In the genomic region with DNA sequence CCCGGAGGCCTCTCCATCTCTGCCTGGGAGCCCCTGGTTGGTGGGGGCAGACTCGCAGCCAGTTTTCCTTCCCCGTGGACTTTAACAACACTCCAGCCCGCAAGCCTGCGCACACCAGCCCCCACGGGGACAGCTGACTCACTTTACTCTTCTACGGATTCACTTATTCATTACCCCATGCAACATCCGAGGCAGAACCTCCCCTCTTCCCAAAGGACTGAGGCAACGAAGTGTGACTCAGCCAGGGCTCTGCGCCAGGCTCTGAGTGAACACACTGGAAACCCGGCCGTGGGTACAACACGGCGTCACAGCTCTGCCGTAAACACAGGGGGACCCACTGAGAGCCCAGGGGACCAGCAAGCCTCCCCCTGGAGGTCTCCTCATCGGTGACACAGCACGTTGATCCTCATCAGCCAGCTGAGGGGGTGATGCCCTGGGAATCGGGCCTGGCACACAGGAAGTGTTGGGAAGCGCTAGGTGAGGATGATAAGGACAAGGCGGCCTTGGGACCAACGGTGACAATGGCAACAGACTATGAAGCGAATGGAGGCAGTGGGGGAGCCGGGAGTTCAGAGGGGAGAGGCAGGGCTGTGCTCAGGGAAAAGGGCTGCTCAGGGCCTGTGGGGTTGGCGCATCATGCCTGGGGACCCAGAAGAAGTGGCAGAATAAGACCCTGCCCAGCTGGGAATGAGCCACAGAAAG, we compare ENCODE assay signal across 8 cellular contexts. TPM values are rescaled to one million over a fixed set of nuclear protein-coding genes. Genes with fewer than 3 reads are reported as not detected.
DNase-seq lines count a peak whose midpoint lies in the region; ATAC-seq, FAIRE-seq and TF ChIP-seq lines count a peak whose summit lies in the region.

No MANE protein-coding gene starts in this region.

- TF ChIP-seq RAD21 in GM12878 (IDR thresholded peaks at IDR 0.05; ENCODE audit: insufficient read depth, low read depth, low read length), result no peak

- H3K9ac ChIP-seq in GM12878 (ENCODE audit: control insufficient read depth, insufficient read depth, low read length), result peak overlapping the region; percentile 70

- 8% methylated on average over 24 of the region's 24 CpGs for whole genome bisulfite sequencing in GM12878 (ENCODE audit: insufficient coverage, insufficient replicate concordance, low lambda C conversion rate, missing lambda C conversion rate)

- in situ Hi-C loops in GM18951 (cut with MboI; ENCODE audit: low sequenced_read_pairs, unreplicated experiment), result no loop called here
- in situ Hi-C loops in GM12878 (cut with MboI), result loop anchor here (10.0 to 25.0 kb wide), 2 partner anchors 648 to 959 kb away; a partner anchor contains a TSS

- H3K36me3 ChIP-seq in Peyer's patch (peaks cover 0 to 4% (median 0%) of the 10 kb centered on the region in 3 donors), GM12878 (ENCODE audit: control insufficient read depth in 2 of 2, insufficient read depth in 2 of 2, low read length in 1 of 2) (peaks cover 2 to 7% of the 10 kb centered on the region in 2 experiments; a peak in 3 of 4 replicates)

- H3K4me2 ChIP-seq in GM12878 (ENCODE audit: control insufficient read depth, insufficient read depth), result peak overlapping the region; percentile 83

- H2AFZ ChIP-seq in GM12878 (ENCODE audit: control insufficient read depth, low read depth, low read length), result no peak overlapping the region

- FAIRE-seq in GM12878 (lab: Jason Lieb, UNC), result no peak

- no peak for TF ChIP-seq EP300 in GM12878 (IDR thresholded peaks at IDR 0.05; ENCODE audit: borderline replicate concordance in 1 of 2, control insufficient read depth in 1 of 2, low read depth in 2 of 2, low read length in 2 of 2)

- peaks cover 91% of the 10 kb centered on the region for H3K79me2 ChIP-seq in GM12878 (ENCODE audit: control insufficient read depth, insufficient read depth, low read length)

- TF ChIP-seq CTCF in Peyer's patch (IDR thresholded peaks at IDR 0.05) (no peak), GM12878 (IDR thresholded peaks at IDR 0.05 in 2 of 3, conservative IDR thresholded peaks at IDR 0.05 in 1 of 3; ENCODE audit: control insufficient read depth in 2 of 3, extremely low read depth in 1 of 3, insufficient read depth in 1 of 3, low read depth in 3 of 3, low read length in 3 of 3) (no peak)

- SMC1A ChIA-PET in GM12878 (lab: Charles Lee; ENCODE audit: uncharacterized antibody, unreplicated experiment), result interaction anchor here (1.7 to 14.5 kb wide), 7 partner anchors 9 to 97 kb away, joined by 6 to 229 read pairs (median 11); a partner anchor contains a TSS

- POLR2A ChIA-PET in GM12878 (lab: Charles Lee), result interaction anchor here (0.6 to 16.2 kb wide), 6 partner anchors 10 to 97 kb away, joined by 3 to 214 read pairs (median 4); a partner anchor contains a TSS

- H3K27me3 ChIP-seq in Peyer's patch (no peaks in the 10 kb centered on the region), GM12878 (replicated peaks in 1 of 2; ENCODE audit: control insufficient read depth in 2 of 2, insufficient read depth in 2 of 2, low read length in 1 of 2) (no peaks in the 10 kb centered on the region), layer of hippocampus (ENCODE audit: control insufficient read depth, insufficient read depth, low read length) (no peaks in the 10 kb centered on the region)

- no TSS peak for BruUV-seq in GM12878 (replicated peaks; lab: Mats Ljungman, UMichigan)

- H3K4me1 ChIP-seq in Peyer's patch (peaks cover 0 to 59% (median 53%) of the 10 kb centered on the region in 4 donors), GM12878 (ENCODE audit: control insufficient read depth, insufficient read depth, low read length) (peaks cover 79% of the 10 kb centered on the region)

- H4K20me1 ChIP-seq in GM12878 (ENCODE audit: control insufficient read depth, insufficient read depth), result no peaks in the 10 kb centered on the region

- RAD21 ChIA-PET in GM12878 (lab: Charles Lee; ENCODE audit: unreplicated experiment), result interaction anchor here (1.6 to 13.6 kb wide), 4 partner anchors 14 to 126 kb away, joined by 4 to 224 read pairs (median 44); a partner anchor contains a TSS

- intact Hi-C loops in GM12878 (cut with micrococcal nuclease; ENCODE audit: unreplicated experiment), result no loop called here

- peak in 2 of 3 donors; percentile 65 to 82 for DNase-seq in Peyer's patch
- DNase-seq in GM12878 (ENCODE audit: low read depth, low spot score), result no peak
- DNase-seq in stimulated activated CD4-positive, alpha-beta T cell treated with anti-CD3 and anti-CD28 coated beads, Interleukin-4, amount 100 ng/mL, for 4 hours, result peak; percentile 42 to 57
- no peak for DNase-seq in HuH-7 (ENCODE audit: low spot score)
- DNase-seq in DMS53 treated with DMSO at 0.1 percent for 48 hours (lab: John Stamatoyannopoulos, UW; ENCODE audit: unreplicated experiment), result no peak

- peak overlapping the region; percentile 62 to 93 (median 84) for H3K27ac ChIP-seq in Peyer's patch
- H3K27ac ChIP-seq in GM12878 (ENCODE audit: control insufficient read depth, insufficient read depth), result peak overlapping the region; percentile 100
- peak overlapping the region; percentile 68 for H3K27ac ChIP-seq in layer of hippocampus (ENCODE audit: low read depth, low read length)

- H3K4me3 ChIP-seq in Peyer's patch (peak overlapping the region in 1 of 4 donors; percentile 18), GM12878 (peak overlapping the region; percentile 61)

- peak; percentile 7 for ATAC-seq in GM12878
- ATAC-seq in GM21619 (IDR thresholded peaks at IDR 0.05; ENCODE audit: unreplicated experiment), result no peak

- no peaks in the 10 kb centered on the region for H3K9me3 ChIP-seq in Peyer's patch
- no peaks in the 10 kb centered on the region; the same call in 2 of the 3 replicates for H3K9me3 ChIP-seq in GM12878 (replicated peaks; ENCODE audit: control insufficient read depth, insufficient read depth, low read length)

- TF ChIP-seq POLR2A in GM18951 (IDR thresholded peaks at IDR 0.05; ENCODE audit: extremely low read depth, insufficient read depth, insufficient read length) (peak; percentile 5), Peyer's patch (IDR thresholded peaks at IDR 0.05) (no peak), GM12878 (IDR thresholded peaks at IDR 0.05; ENCODE audit: low read depth, low read length) (peak; percentile 37; the same call in 1 of the 2 replicates)

- CTCF ChIA-PET in GM12878 (lab: Yijun Ruan, JAX), result interaction anchor here (0.5 to 5.4 kb wide), 6 partner anchors 8 to 93 kb away, joined by 3 to 42 read pairs (median 6); no protein-coding TSS in a partner anchor

TF ChIP-seq in GM12878, 131 proteins besides CTCF, POLR2A, EP300 and RAD21 (continues in another document):
- TF ChIP-seq HDGF (IDR thresholded peaks at IDR 0.05) (peak; percentile 82; the same call in 1 of the 2 replicates), EGR1 (IDR thresholded peaks at IDR 0.05; ENCODE audit: borderline replicate concordance in 1 of 2, low read depth in 2 of 2, low read length in 2 of 2) (0 out of 3 replicates have a peak, but pooled peaks of 1 of the 2 experiments have one; percentile 23), ZNF274 (IDR thresholded peaks at IDR 0.05; ENCODE audit: insufficient read depth, insufficient read length) (no peak), BRCA1 (IDR thresholded peaks at IDR 0.05; ENCODE audit: low read depth, low read length) (no peak), EZH2 (IDR thresholded peaks at IDR 0.05; ENCODE audit: borderline replicate concordance, control insufficient read depth, low read depth, low read length) (no peak), TCF12 (IDR thresholded peaks at IDR 0.05; ENCODE audit: low read depth, low read length) (no peak; the same call in 1 of the 2 replicates)

RNA-seq across cellular contexts. Expression of a gene that starts 14.6 kb away (rescaled TPM):
- total RNA-seq in Peyer's patch, result 10 to 100 TPM; 29.6 to 84.2 (median 43.1) TPM
- 94.3 and 106 TPM in 2 replicates for total RNA-seq in GM12878 (2013; cell fraction: nucleolus; rRNA removed)
- 417 and 464 TPM in 2 replicates for total RNA-seq in GM12878 (2014; rRNA removed)
- 241 and 279 TPM in 2 replicates for total RNA-seq in GM12878 (2014; rRNA removed; fragmentation: Illumina TruSeq; extraction: Trizol)
- total RNA-seq in GM12878 (2021), result 675 and 688 TPM in 2 replicates
- 255 TPM for polyA plus RNA-seq in GM12878 (2011; ENCODE audit: low read depth)
- polyA plus RNA-seq in GM12878 (2011; rRNA removed), result 136 and 205 TPM in 2 replicates
- 261 and 288 TPM in 2 replicates for polyA plus RNA-seq in GM12878 (2011; cell fraction: cytosol; rRNA removed)
- 174 and 206 TPM in 2 replicates for polyA plus RNA-seq in GM12878 (2011; cell fraction: nucleus; rRNA removed)
- polyA plus RNA-seq in GM12878 (2012), result 331 and 436 TPM in 2 replicates
- 257 and 493 TPM in 2 replicates for polyA plus RNA-seq in GM12878 (2014; fragmentation: Illumina TruSeq; extraction: Trizol)
- 100 to 1,000 TPM; 140 to 235 TPM for polyA plus RNA-seq in GM12878 (2014; fragmentation: Nextera tagmentation; extraction: Ambion mirVana)
- polyA plus RNA-seq in GM12878 (2014; rRNA removed), result 382 and 423 TPM in 2 replicates
- polyA plus RNA-seq in GM12878 (2016; fragmentation: Nextera tagmentation; extraction: Ambion mirVana), result 100 to 1,000 TPM; 146 to 894 TPM
- 103 and 174 TPM in 2 replicates for polyA minus RNA-seq in GM12878 (2011; rRNA and poly(A)+ RNA removed)
- polyA minus RNA-seq in GM12878 (2011; cell fraction: cytosol; rRNA and poly(A)+ RNA removed), result 77.1 and 81.1 TPM in 2 replicates
- polyA minus RNA-seq in GM12878 (2011; cell fraction: nucleus; rRNA and poly(A)+ RNA removed), result 78.5 and 132 TPM in 2 replicates

RNA-seq across cellular contexts. Expression of a gene that starts 45.0 kb away (rescaled TPM):
- total RNA-seq in Peyer's patch (10 to 100 TPM; 57.8 to 81.4 (median 74.4) TPM), GM12878 (2014; rRNA removed) (36.4 and 38.2 TPM in 2 replicates), GM12878 (2014; rRNA removed; fragmentation: Illumina TruSeq; extraction: Trizol) (16.2 and 16.7 TPM in 2 replicates), GM12878 (2021) (45.3 and 45.4 TPM in 2 replicates)
- total RNA-seq in GM12878 (2013; cell fraction: nucleolus; rRNA removed), result 89.6 and 93.8 TPM in 2 replicates
- polyA plus RNA-seq in GM12878 (2011; ENCODE audit: low read depth), result 12.7 TPM
- polyA plus RNA-seq in GM12878 (2011; rRNA removed) (19.6 and 26.4 TPM in 2 replicates), GM12878 (2014; fragmentation: Illumina TruSeq; extraction: Trizol) (14.1 and 14.3 TPM in 2 replicates), GM12878 (2014; fragmentation: Nextera tagmentation; extraction: Ambion mirVana) (1 to 10 TPM; 2.6 to 2.7 TPM), GM12878 (2014; rRNA removed) (35.0 and 37.5 TPM in 2 replicates), GM12878 (2016; fragmentation: Nextera tagmentation; extraction: Ambion mirVana) (10 to 100 TPM; 12.9 to 16.8 TPM)
- polyA plus RNA-seq in GM12878 (2011; cell fraction: cytosol; rRNA removed), result 30.1 and 37.2 TPM in 2 replicates
- polyA plus RNA-seq in GM12878 (2011; cell fraction: nucleus; rRNA removed), result 76.3 and 77.8 TPM in 2 replicates
- 28.5 and 29.3 TPM in 2 replicates for polyA plus RNA-seq in GM12878 (2012)
- 40.7 and 65.6 TPM in 2 replicates for polyA minus RNA-seq in GM12878 (2011; rRNA and poly(A)+ RNA removed)
- polyA minus RNA-seq in GM12878 (2011; cell fraction: cytosol; rRNA and poly(A)+ RNA removed), result 17.5 and 25.8 TPM in 2 replicates
- 26.0 and 37.4 TPM in 2 replicates for polyA minus RNA-seq in GM12878 (2011; cell fraction: nucleus; rRNA and poly(A)+ RNA removed)

Comparison
In these comparisons a context has a peak if more than half of its experiments do, and no peak if none do; other contexts are left out.
1. POLR2A ChIP-seq: peak in GM18951 (single experiment) and GM12878 (single experiment); none in Peyer's patch (0 of 2).
2. DNase-seq: peak in Peyer's patch (2 of 3) and stimulated activated CD4-positive, alpha-beta T cell treated with anti-CD3 and anti-CD28 coated beads, Interleukin-4, amount 100 ng/mL, for 4 hours (2 of 2); none in GM12878 (single experiment), HuH-7 (single experiment) and DMS53 treated with DMSO at 0.1 percent for 48 hours (single experiment).
3. Peak in every context shown above with its lines, with median percentiles within 50 percentile points of each other: H3K27ac ChIP-seq.